ENCODE assay signal across 1 cellular context in the genomic region with DNA sequence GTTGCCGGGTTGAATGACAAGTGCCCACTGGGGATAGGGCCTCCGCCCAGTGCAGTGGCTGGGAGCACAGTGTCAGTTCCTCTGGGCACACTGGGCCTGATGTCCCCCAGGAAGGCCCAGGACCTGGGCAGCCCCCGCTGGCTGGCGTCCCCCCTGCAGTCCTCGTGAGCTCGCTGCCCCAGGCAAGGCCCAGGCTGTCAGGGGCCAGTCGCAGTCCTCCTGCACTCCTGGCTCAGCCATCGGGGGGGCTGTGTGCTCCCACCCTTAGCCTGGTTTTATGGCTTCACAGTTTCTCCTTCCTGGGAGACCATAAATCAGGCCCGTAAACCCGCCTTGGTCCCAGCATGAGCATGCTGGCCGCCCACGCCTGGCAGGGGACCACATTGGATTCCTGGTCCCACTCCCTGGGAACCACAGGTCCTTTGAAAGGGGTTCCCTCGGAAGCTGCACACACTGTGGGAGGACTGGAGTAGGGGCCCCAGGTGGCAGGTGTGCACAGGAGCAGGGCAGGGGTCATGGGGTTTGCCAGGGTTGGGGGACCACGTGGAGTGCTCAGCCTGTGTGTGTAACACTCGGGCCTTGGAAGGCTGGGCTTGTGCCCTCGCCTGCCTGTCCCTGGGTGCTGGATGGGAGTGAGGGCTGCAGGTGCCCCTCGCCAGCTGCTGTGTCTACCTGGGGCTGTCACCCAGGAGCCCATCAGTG.
TF ChIP-seq lines count a peak whose summit lies in the region.

No MANE protein-coding gene starts in this region.

TF ChIP-seq in HEK293, 187 proteins besides CTCF, POLR2A, EP300 and RAD21 (continued from another document):
- TF ChIP-seq ZIC2 (tag by site-specific recombination; IDR thresholded peaks at IDR 0.05) (peak; percentile 99), OSR2 (tag by site-specific recombination; IDR thresholded peaks at IDR 0.05) (no peak), GLIS1 (tag by site-specific recombination; IDR thresholded peaks at IDR 0.05) (peak; percentile 95), YY2 (tag by site-specific recombination; IDR thresholded peaks at IDR 0.05) (no peak), ZNF423 (tag by site-specific recombination; IDR thresholded peaks at IDR 0.05) (peak; percentile 81), BCL11A (tag by site-specific recombination; IDR thresholded peaks at IDR 0.05; ENCODE audit: low read depth) (no peak), ZFHX2 (tag by site-specific recombination; conservative IDR thresholded peaks at IDR 0.05) (peak; percentile 89), ZNF629 (tag by site-specific recombination; IDR thresholded peaks at IDR 0.05) (no peak)
